ENCODE assay signal across 1 cellular context in the genomic region with DNA sequence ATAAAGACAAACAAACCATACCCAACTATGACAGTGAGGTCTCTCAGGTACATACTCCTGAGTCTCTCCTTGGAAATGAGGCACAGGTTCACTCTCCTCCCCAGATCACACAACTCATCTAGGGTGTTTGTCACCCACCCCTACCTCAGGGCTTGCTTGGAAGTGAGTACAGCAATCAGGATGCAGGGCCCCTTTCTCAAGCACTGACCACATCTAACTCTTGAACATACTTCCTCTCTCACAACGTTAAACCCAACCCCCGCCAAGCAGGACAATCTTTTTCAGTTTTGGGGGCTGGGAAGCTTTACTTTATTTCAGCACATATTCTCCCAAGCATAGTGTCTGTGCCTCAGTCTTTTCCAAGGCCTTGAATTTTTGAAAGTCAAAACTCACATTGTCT.
TF ChIP-seq lines count a peak whose summit lies in the region.

No MANE protein-coding gene starts in this region.

TF ChIP-seq in WTC11, 78 proteins besides CTCF, POLR2A, EP300 and RAD21 (continued from another document):
- TF ChIP-seq, protein P1, sequence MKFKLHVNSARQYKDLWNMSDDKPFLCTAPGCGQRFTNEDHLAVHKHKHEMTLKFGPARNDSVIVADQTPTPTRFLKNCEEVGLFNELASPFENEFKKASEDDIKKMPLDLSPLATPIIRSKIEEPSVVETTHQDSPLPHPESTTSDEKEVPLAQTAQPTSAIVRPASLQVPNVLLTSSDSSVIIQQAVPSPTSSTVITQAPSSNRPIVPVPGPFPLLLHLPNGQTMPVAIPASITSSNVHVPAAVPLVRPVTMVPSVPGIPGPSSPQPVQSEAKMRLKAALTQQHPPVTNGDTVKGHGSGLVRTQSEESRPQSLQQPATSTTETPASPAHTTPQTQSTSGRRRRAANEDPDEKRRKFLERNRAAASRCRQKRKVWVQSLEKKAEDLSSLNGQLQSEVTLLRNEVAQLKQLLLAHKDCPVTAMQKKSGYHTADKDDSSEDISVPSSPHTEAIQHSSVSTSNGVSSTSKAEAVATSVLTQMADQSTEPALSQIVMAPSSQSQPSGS (CRISPR knock-in tag; IDR thresholded peaks at IDR 0.05; ENCODE audit: borderline replicate concordance, low read depth): no peak
- TF ChIP-seq TP53 (CRISPR knock-in tag; IDR thresholded peaks at IDR 0.05) (no peak), ELF4 (CRISPR knock-in tag; IDR thresholded peaks at IDR 0.05; ENCODE audit: low read depth) (no peak), PRRX2 (CRISPR knock-in tag; IDR thresholded peaks at IDR 0.05) (no peak), JAZF1 (CRISPR knock-in tag; IDR thresholded peaks at IDR 0.05) (no peak), GABPB1 (CRISPR knock-in tag; IDR thresholded peaks at IDR 0.05) (no peak)
- TF ChIP-seq, protein P2, sequence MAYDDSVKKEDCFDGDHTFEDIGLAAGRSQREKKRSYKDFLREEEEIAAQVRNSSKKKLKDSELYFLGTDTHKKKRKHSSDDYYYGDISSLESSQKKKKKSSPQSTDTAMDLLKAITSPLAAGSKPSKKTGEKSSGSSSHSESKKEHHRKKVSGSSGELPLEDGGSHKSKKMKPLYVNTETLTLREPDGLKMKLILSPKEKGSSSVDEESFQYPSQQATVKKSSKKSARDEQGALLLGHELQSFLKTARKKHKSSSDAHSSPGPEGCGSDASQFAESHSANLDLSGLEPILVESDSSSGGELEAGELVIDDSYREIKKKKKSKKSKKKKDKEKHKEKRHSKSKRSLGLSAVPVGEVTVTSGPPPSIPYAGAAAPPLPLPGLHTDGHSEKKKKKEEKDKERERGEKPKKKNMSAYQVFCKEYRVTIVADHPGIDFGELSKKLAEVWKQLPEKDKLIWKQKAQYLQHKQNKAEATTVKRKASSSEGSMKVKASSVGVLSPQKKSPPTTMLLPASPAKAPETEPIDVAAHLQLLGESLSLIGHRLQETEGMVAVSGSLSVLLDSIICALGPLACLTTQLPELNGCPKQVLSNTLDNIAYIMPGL (CRISPR knock-in tag; IDR thresholded peaks at IDR 0.05): no peak
TF ChIP-seq in WTC11: peak in this region for 0.
